Comparison of ENCODE assay signal across 8 cellular contexts in genomic region chr16:67967183-67967955, GRCh38. TPM values are rescaled to one million over a fixed set of nuclear protein-coding genes. Genes with fewer than 3 reads are reported as not detected.
A peak's percentile ranks its signal among the peaks of the same experiment; 100 is the strongest.
DNase-seq lines count a peak whose midpoint lies in the region; ATAC-seq and TF ChIP-seq lines count a peak whose summit lies in the region.

No MANE protein-coding gene starts in this region.

- no peak for TF ChIP-seq POLR2A in sigmoid colon (IDR thresholded peaks at IDR 0.05)

- H3K27ac ChIP-seq in sigmoid colon = peak overlapping the region; percentile 93 to 99 (median 96)

- H3K9me3 Mint-ChIP-seq in activated CD8-positive, alpha-beta memory T cell treated with anti-CD3 and anti-CD28 coated beads, Interleukin-2, amount 10 ng/mL, durations not matched to agents 7 days and 5 days (ENCODE audit: low read depth) = no peaks in the 10 kb centered on the region

- H3K27me3 Mint-ChIP-seq in activated CD8-positive, alpha-beta memory T cell treated with anti-CD3 and anti-CD28 coated beads, Interleukin-2, amount 10 ng/mL, durations not matched to agents 7 days and 5 days = no peaks in the 10 kb centered on the region

- ATAC-seq in HG02943 (IDR thresholded peaks at IDR 0.05; ENCODE audit: low read depth, unreplicated experiment) = peak; percentile 2
- ATAC-seq in activated CD8-positive, alpha-beta memory T cell treated with anti-CD3 and anti-CD28 coated beads, Interleukin-2, amount 10 ng/mL, durations not matched to agents 7 days and 5 days = peak; percentile 10
- no peak for ATAC-seq in HG02763 (IDR thresholded peaks at IDR 0.05; ENCODE audit: unreplicated experiment)
- ATAC-seq in HG03097 (IDR thresholded peaks at IDR 0.05; ENCODE audit: low FRiP score, unreplicated experiment) = no peak

- intact Hi-C loops in sigmoid colon (cut with DNase I) = no loop called here

- no peaks in the 10 kb centered on the region for H3K9me3 ChIP-seq in sigmoid colon

- peaks cover 9% of the 10 kb centered on the region for H3K36me3 Mint-ChIP-seq in activated CD8-positive, alpha-beta memory T cell treated with anti-CD3 and anti-CD28 coated beads, Interleukin-2, amount 10 ng/mL, durations not matched to agents 7 days and 5 days

- H3K27me3 ChIP-seq in BJ (ENCODE audit: control insufficient read depth, insufficient read depth, low read length) (no peaks in the 10 kb centered on the region), sigmoid colon (no peaks in the 10 kb centered on the region)

- H3K4me3 ChIP-seq in BJ (ENCODE audit: low read depth, low read length) = peak overlapping the region; percentile 80
- H3K4me3 ChIP-seq in foreskin fibroblast (ENCODE audit: low read depth in 1 of 2, low read length in 2 of 2) = peak overlapping the region; percentile 84 to 86
- H3K4me3 ChIP-seq in sigmoid colon = peak overlapping the region; percentile 71 to 97 (median 84)

- TF ChIP-seq CTCF in BJ (IDR thresholded peaks at IDR 0.05; ENCODE audit: insufficient read depth, low read depth, low read length) = no peak
- no peak for TF ChIP-seq CTCF in foreskin fibroblast (IDR thresholded peaks at IDR 0.05; ENCODE audit: low read depth, low read length)
- TF ChIP-seq CTCF in sigmoid colon (IDR thresholded peaks at IDR 0.05) = no peak

- H3K4me1 ChIP-seq in sigmoid colon = peaks cover 0 to 54% (median 46%) of the 10 kb centered on the region in 4 donors

- DNase-seq in BJ (ENCODE audit: low read depth) (no peak), foreskin fibroblast (peak; percentile 42 to 48), sigmoid colon (no peak), iPS-NIHi11 (ENCODE audit: low spot score) (no peak)
- peak; percentile 64 for DNase-seq in activated CD8-positive, alpha-beta memory T cell treated with anti-CD3 and anti-CD28 coated beads, Interleukin-2, amount 10 ng/mL, durations not matched to agents 7 days and 5 days

- TF ChIP-seq EP300 in sigmoid colon (IDR thresholded peaks at IDR 0.05) = no peak

- CTCF ChIA-PET in BJ (lab: Yijun Ruan, JAX) = interaction anchor here (1.3 to 2.8 kb wide), 3 partner anchors 25 to 73 kb away, joined by 5 to 15 read pairs (median 9); partner anchors contain the start of gene PSMB10
- CTCF ChIA-PET in activated CD8-positive, alpha-beta memory T cell treated with anti-CD3 and anti-CD28 coated beads, Interleukin-2, amount 10 ng/mL, durations not matched to agents 7 days and 5 days (lab: Charles Lee) = interaction anchor here (0.8 to 1.6 kb wide), 5 partner anchors 39 to 151 kb away, joined by 3 to 6 read pairs (median 3); no protein-coding TSS in a partner anchor

- POLR2A ChIA-PET in BJ (lab: Charles Lee) = interaction anchor here (0.6 to 1.0 kb wide), 2 partner anchors 31 to 133 kb away, joined by 3 to 4 read pairs; partner anchors contain the start of gene PSMB10

- H3K27ac Mint-ChIP-seq in activated CD8-positive, alpha-beta memory T cell treated with anti-CD3 and anti-CD28 coated beads, Interleukin-2, amount 10 ng/mL, durations not matched to agents 7 days and 5 days = peak overlapping the region; percentile 95

- 32 to 54% methylated on average over 18 of the region's 18 CpGs for WGBS in sigmoid colon, 2 donors

- H3K4me1 Mint-ChIP-seq in activated CD8-positive, alpha-beta memory T cell treated with anti-CD3 and anti-CD28 coated beads, Interleukin-2, amount 10 ng/mL, durations not matched to agents 7 days and 5 days = peaks cover 18% of the 10 kb centered on the region

- H3K36me3 ChIP-seq in BJ (ENCODE audit: control insufficient read depth, insufficient read depth, low read length) = peaks cover 15% of the 10 kb centered on the region
- peaks cover 0 to 10% (median 9%) of the 10 kb centered on the region in 4 donors for H3K36me3 ChIP-seq in sigmoid colon

- peak overlapping the region; percentile 84 for H3K4me3 Mint-ChIP-seq in activated CD8-positive, alpha-beta memory T cell treated with anti-CD3 and anti-CD28 coated beads, Interleukin-2, amount 10 ng/mL, durations not matched to agents 7 days and 5 days

RNA-seq across cellular contexts. Expression of gene SLC12A4, which starts 1.1 kb away (rescaled TPM):
- polyA plus RNA-seq in BJ (2011; rRNA removed) (64.4 and 115 TPM in 2 replicates), sigmoid colon (10 to 100 TPM in 1 of 3 donors, 1 to 10 TPM in 2; 3.0 to 13.3 (median 3.2) TPM)
- 116 and 148 TPM in 2 replicates for polyA minus RNA-seq in BJ (2011; rRNA and poly(A)+ RNA removed)
- 10 to 100 TPM; 47.7 to 51.2 TPM for total RNA-seq in activated CD8-positive, alpha-beta memory T cell treated with anti-CD3 and anti-CD28 coated beads, Interleukin-2, amount 10 ng/mL, durations not matched to agents 7 days and 5 days
- 10 to 100 TPM; 27.6 to 77.0 (median 45.6) TPM for total RNA-seq in sigmoid colon

RNA-seq across cellular contexts. Expression of gene DPEP3, which starts 12.9 kb away (rescaled TPM):
- polyA plus RNA-seq in BJ (2011; rRNA removed) (not detected in 2 replicates), sigmoid colon (under 1 TPM in 2 of 3 donors, not detected in 1; 0.09 to 0.46 TPM)
- polyA minus RNA-seq in BJ (2011; rRNA and poly(A)+ RNA removed) = not detected in 2 replicates
- total RNA-seq in activated CD8-positive, alpha-beta memory T cell treated with anti-CD3 and anti-CD28 coated beads, Interleukin-2, amount 10 ng/mL, durations not matched to agents 7 days and 5 days = under 1 TPM in 1 of 2 experiments, not detected in 1; 0.28 TPM
- total RNA-seq in sigmoid colon = under 1 TPM in 1 of 4 donors, not detected in 3; 0.27 TPM

RNA-seq across cellular contexts. Expression of gene LCAT, which starts 23.4 kb away (rescaled TPM):
- 7.9 and 13.6 TPM in 2 replicates for polyA plus RNA-seq in BJ (2011; rRNA removed)
- polyA minus RNA-seq in BJ (2011; rRNA and poly(A)+ RNA removed) = 6.3 and 9.7 TPM in 2 replicates
- total RNA-seq in activated CD8-positive, alpha-beta memory T cell treated with anti-CD3 and anti-CD28 coated beads, Interleukin-2, amount 10 ng/mL, durations not matched to agents 7 days and 5 days = 10 to 100 TPM; 15.6 to 22.7 TPM
- total RNA-seq in sigmoid colon = 10 to 100 TPM; 10.4 to 31.0 (median 15.2) TPM
- polyA plus RNA-seq in sigmoid colon = 1 to 10 TPM in 2 of 3 donors, under 1 TPM in 1; 0.60 to 5.5 (median 1.6) TPM

RNA-seq across cellular contexts. Expression of gene PSMB10, which starts 30.7 kb away (rescaled TPM):
- 24.8 and 29.1 TPM in 2 replicates for polyA plus RNA-seq in BJ (2011; rRNA removed)
- 10.4 and 15.5 TPM in 2 replicates for polyA minus RNA-seq in BJ (2011; rRNA and poly(A)+ RNA removed)
- 100 to 1,000 TPM; 250 to 296 TPM for total RNA-seq in activated CD8-positive, alpha-beta memory T cell treated with anti-CD3 and anti-CD28 coated beads, Interleukin-2, amount 10 ng/mL, durations not matched to agents 7 days and 5 days
- total RNA-seq in sigmoid colon = 10 to 100 TPM; 37.1 to 61.0 (median 42.5) TPM
- polyA plus RNA-seq in sigmoid colon = 100 to 1,000 TPM; 170 to 200 (median 183) TPM

RNA-seq across cellular contexts. Expression of gene DPEP2, which starts 31.9 kb away (rescaled TPM):
- polyA plus RNA-seq in BJ (2011; rRNA removed) (0.10 and 0.25 TPM in 2 replicates), sigmoid colon (10 to 100 TPM in 1 of 3 donors, 1 to 10 TPM in 1, under 1 TPM in 1; 0.69 to 11.9 (median 1.2) TPM)
- polyA minus RNA-seq in BJ (2011; rRNA and poly(A)+ RNA removed) = not detected in 2 replicates
- 1 to 10 TPM; 4.5 to 4.7 TPM for total RNA-seq in activated CD8-positive, alpha-beta memory T cell treated with anti-CD3 and anti-CD28 coated beads, Interleukin-2, amount 10 ng/mL, durations not matched to agents 7 days and 5 days
- 1 to 10 TPM; 2.1 to 3.9 (median 3.1) TPM for total RNA-seq in sigmoid colon

Comparison
In these comparisons a context has a peak if more than half of its experiments do, and no peak if none do; other contexts are left out.
1. DNase-seq: peak in activated CD8-positive, alpha-beta memory T cell treated with anti-CD3 and anti-CD28 coated beads, Interleukin-2, amount 10 ng/mL, durations not matched to agents 7 days and 5 days (single experiment) and foreskin fibroblast (2 of 2); none in BJ (single experiment), sigmoid colon (single experiment) and iPS-NIHi11 (single experiment).
2. ATAC-seq: peak in HG02943 (single experiment) and activated CD8-positive, alpha-beta memory T cell treated with anti-CD3 and anti-CD28 coated beads, Interleukin-2, amount 10 ng/mL, durations not matched to agents 7 days and 5 days (single experiment); none in HG02763 (single experiment) and HG03097 (single experiment).
3. Peak in every context shown above with its lines, with median percentiles within 50 percentile points of each other: H3K4me3 ChIP-seq.